In the genomic region with DNA sequence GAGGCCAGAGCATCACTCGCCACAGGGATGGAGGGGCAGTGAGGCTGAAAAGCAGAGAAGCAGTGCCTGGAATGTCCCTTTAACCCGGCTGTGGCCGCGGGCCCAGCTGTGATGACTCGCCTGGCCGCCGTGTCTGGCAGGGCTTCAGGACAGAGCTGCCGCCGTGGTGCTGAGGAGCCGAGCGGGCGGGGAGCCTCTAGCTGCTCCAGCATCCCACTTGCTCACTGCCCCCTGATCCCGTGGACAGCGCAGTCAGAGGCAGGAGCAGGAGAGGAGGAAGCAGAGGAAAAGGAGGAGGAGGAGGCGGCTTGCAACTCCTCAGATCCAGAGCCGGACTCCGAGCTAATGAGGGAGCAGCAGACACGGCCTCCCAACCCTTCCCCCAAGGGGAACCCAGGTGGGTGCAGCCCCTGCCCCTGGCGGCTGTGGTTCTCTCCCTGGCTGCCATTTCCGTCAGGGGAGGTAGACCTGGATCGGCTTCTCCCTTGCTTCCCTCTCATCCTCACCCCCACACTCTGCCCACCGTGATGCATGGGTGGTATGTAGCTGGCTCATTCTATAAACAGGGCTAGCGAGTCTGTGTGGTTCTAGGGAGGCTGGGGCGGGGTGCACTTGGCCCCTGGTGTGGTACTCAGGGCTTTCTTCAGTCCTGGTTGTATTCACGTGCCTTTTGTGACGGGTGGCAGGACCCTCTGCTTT, we compare ENCODE assay signal across 8 cellular contexts.
DNase-seq lines count a peak whose midpoint lies in the region; ATAC-seq, FAIRE-seq and TF ChIP-seq lines count a peak whose summit lies in the region.

No MANE protein-coding gene starts in this region.

- 78% methylated on average over 23 of the region's 26 CpGs for WGBS in GM12878 (ENCODE audit: insufficient coverage, insufficient replicate concordance, low lambda C conversion rate, missing lambda C conversion rate)

- BruUV-seq in GM12878 (replicated peaks; lab: Mats Ljungman, UMichigan): no TSS peak

- TF ChIP-seq EP300 in GM12878 (IDR thresholded peaks at IDR 0.05; ENCODE audit: borderline replicate concordance in 1 of 2, control insufficient read depth in 1 of 2, low read depth in 2 of 2, low read length in 2 of 2): no peak

- no peak overlapping the region for H3K27ac ChIP-seq in GM12878 (ENCODE audit: control insufficient read depth, insufficient read depth)

- no peak overlapping the region for H3K9ac ChIP-seq in GM12878 (ENCODE audit: control insufficient read depth, insufficient read depth, low read length)

- no peak overlapping the region for H3K4me3 ChIP-seq in GM12878

- 0 out of 2 replicates have a peak, but pooled peaks cover 2% of the 10 kb centered on the region for H4K20me1 ChIP-seq in GM12878 (ENCODE audit: control insufficient read depth, insufficient read depth)

- H3K9me3 ChIP-seq in GM12878 (replicated peaks; ENCODE audit: control insufficient read depth, insufficient read depth, low read length): no peaks in the 10 kb centered on the region

- peaks cover 2 to 5% (median 3%) of the 10 kb centered on the region in 3 donors for H3K27me3 Mint-ChIP-seq in immature natural killer cell (ENCODE audit: low read depth in 3 of 3)

- peak overlapping the region in 2 of 6 donors; percentile 25 to 71 for H3K27ac Mint-ChIP-seq in immature natural killer cell

- FAIRE-seq in GM12878 (lab: Jason Lieb, UNC): no peak

- POLR2A ChIA-PET in GM12878 (lab: Charles Lee): no interaction called here

- no peak for TF ChIP-seq CTCF in GM12878 (IDR thresholded peaks at IDR 0.05 in 2 of 3, conservative IDR thresholded peaks at IDR 0.05 in 1 of 3; ENCODE audit: control insufficient read depth in 2 of 3, extremely low read depth in 1 of 3, insufficient read depth in 1 of 3, low read depth in 3 of 3, low read length in 3 of 3)

- peak; percentile 15; the same call in 1 of the 3 replicates for ATAC-seq in GM12878

- intact Hi-C loops in GM12878 (cut with micrococcal nuclease; ENCODE audit: unreplicated experiment): no loop called here

- no peak for TF ChIP-seq RAD21 in GM12878 (IDR thresholded peaks at IDR 0.05; ENCODE audit: insufficient read depth, low read depth, low read length)

- peaks cover 7 to 12% of the 10 kb centered on the region in 2 donors for H3K4me1 Mint-ChIP-seq in immature natural killer cell

- no peaks in the 10 kb centered on the region for H3K9me3 Mint-ChIP-seq in immature natural killer cell

- peaks cover 12% of the 10 kb centered on the region for H3K4me1 ChIP-seq in GM12878 (ENCODE audit: control insufficient read depth, insufficient read depth, low read length)

- RAD21 ChIA-PET in GM12878 (lab: Charles Lee; ENCODE audit: unreplicated experiment): no interaction called here

- peaks cover 0 to 23% (median 0%) of the 10 kb centered on the region in 3 donors for H3K36me3 Mint-ChIP-seq in immature natural killer cell

- SMC1A ChIA-PET in GM12878 (lab: Charles Lee; ENCODE audit: uncharacterized antibody, unreplicated experiment): no interaction called here

- H3K4me2 ChIP-seq in GM12878 (ENCODE audit: control insufficient read depth, insufficient read depth): no peak overlapping the region

- no peaks in the 10 kb centered on the region for H3K79me2 ChIP-seq in GM12878 (ENCODE audit: control insufficient read depth, insufficient read depth, low read length)

- CTCF ChIA-PET in GM12878 (lab: Yijun Ruan, JAX): no interaction called here

- in situ Hi-C loops in GM12878 (cut with MboI): no loop called here

- no peak for TF ChIP-seq POLR2A in GM12878 (IDR thresholded peaks at IDR 0.05; ENCODE audit: low read depth, low read length)

- DNase-seq in Daoy (ENCODE audit: low read depth) (peak; percentile 50), GM12878 (ENCODE audit: low read depth, low spot score) (no peak), hepatic stellate cell (ENCODE audit: low spot score) (peak; percentile 93), retina (peak; percentile 37), DMS153 treated with DMSO at 0.1 percent for 48 hours (lab: John Stamatoyannopoulos, UW; ENCODE audit: unreplicated experiment) (no peak), NCI-H2029 (lab: John Stamatoyannopoulos, UW) (no peak), dedifferentiated amniotic fluid mesenchymal stem cell (ENCODE audit: extremely low spot score) (no peak), immature natural killer cell (no peak)

- peaks cover 6 to 24% of the 10 kb centered on the region in 2 experiments; a peak in 3 of 4 replicates for H3K36me3 ChIP-seq in GM12878 (ENCODE audit: control insufficient read depth in 2 of 2, insufficient read depth in 2 of 2, low read length in 1 of 2)

- no peaks in the 10 kb centered on the region for H3K27me3 ChIP-seq in GM12878 (replicated peaks in 1 of 2; ENCODE audit: control insufficient read depth in 2 of 2, insufficient read depth in 2 of 2, low read length in 1 of 2)

- no peak overlapping the region for H2AFZ ChIP-seq in GM12878 (ENCODE audit: control insufficient read depth, low read depth, low read length)

- no peak overlapping the region for H3K4me3 Mint-ChIP-seq in immature natural killer cell

TF ChIP-seq in GM12878, 131 proteins besides CTCF, POLR2A, EP300 and RAD21:
- TF ChIP-seq ZNF622 (IDR thresholded peaks at IDR 0.05) (no peak), KDM1A (IDR thresholded peaks at IDR 0.05; ENCODE audit: borderline replicate concordance) (no peak), USF1 (IDR thresholded peaks at IDR 0.05; ENCODE audit: borderline replicate concordance, extremely low read length, insufficient read depth, low read depth, low read length) (peak; percentile 2)
TF ChIP-seq in GM12878: peak in this region for 1.

Comparison
In these comparisons a context has a peak if more than half of its experiments do, and no peak if none do; other contexts are left out.
1. DNase-seq: peak in Daoy (single experiment), hepatic stellate cell (single experiment) and retina (single experiment); none in GM12878 (single experiment), DMS153 treated with DMSO at 0.1 percent for 48 hours (single experiment), NCI-H2029 (single experiment), dedifferentiated amniotic fluid mesenchymal stem cell (single experiment) and immature natural killer cell (0 of 3).